ENCODE assay signal across 21 cellular contexts in the genomic region with DNA sequence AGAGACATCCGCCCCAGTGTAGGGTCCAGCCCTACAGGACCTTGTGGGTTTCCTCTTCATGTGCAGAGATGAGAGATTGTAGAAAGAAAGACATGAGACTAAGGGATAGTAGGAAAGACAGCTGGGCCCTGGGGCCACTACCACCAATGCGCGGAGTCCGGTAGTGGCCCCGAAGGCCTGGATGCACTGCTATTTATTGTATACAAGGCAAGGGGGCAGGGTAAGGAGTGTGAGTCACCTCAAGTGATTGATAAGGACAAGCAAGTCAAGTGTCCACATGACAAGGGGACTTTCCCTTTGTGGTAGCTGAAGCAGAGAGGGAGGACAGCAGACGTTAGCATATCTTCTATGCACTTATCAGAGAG. TPM values are rescaled to one million over a fixed set of nuclear protein-coding genes. Genes with fewer than 3 reads are reported as not detected.
DNase-seq lines count a peak whose midpoint lies in the region; ATAC-seq, FAIRE-seq and TF ChIP-seq lines count a peak whose summit lies in the region.
"Had no signal": no experiment of that assay in that cellular context is flagged by ENCODE, and none has a peak within 500 bp of the region (broad histone marks: within the 10 kb centered on the region; RNA-seq: fewer than 3 reads in every experiment).

No MANE protein-coding gene starts in this region.

- H3K9ac ChIP-seq in HepG2 (ENCODE audit: insufficient read depth, low read depth, low read length), result 0 out of 2 replicates have a peak overlapping the region, but pooled peaks have one; percentile 15
- H3K9ac ChIP-seq in GM23248, result no peak overlapping the region

- H4K20me1 ChIP-seq in HepG2 (ENCODE audit: insufficient read depth, low read length) (no peaks in the 10 kb centered on the region), GM23248 (ENCODE audit: insufficient read depth) (no peaks in the 10 kb centered on the region)

- WGBS in HepG2 (ENCODE audit: low lambda C conversion rate), result 52% methylated on average over 6 of the region's 6 CpGs
- WGBS in right lobe of liver (ENCODE audit: insufficient coverage, low coverage, low lambda C conversion rate, missing lambda C conversion rate), result 75% methylated on average over 1 of the region's 6 CpGs
- 70 to 81% methylated on average over 6 of the region's 6 CpGs for WGBS in GM23248 (ENCODE audit: low coverage in 1 of 2, low lambda C conversion rate in 2 of 2, missing lambda C conversion rate in 2 of 2), 2 experiments

- intact Hi-C loops in HepG2 (cut with micrococcal nuclease; ENCODE audit: unreplicated experiment), result loop anchor here (1.0 to 10.0 kb wide), 4 partner anchors 27 to 142 kb away; a partner anchor contains a TSS
- intact Hi-C loops in right lobe of liver (cut with DNase I), result loop anchor here in 1 of 2 donors (5.0 kb wide), 1 partner anchor 252 kb away; no protein-coding TSS in a partner anchor
- intact Hi-C loops in left lung (cut with DNase I), result loop anchor here in 1 of 2 donors (10.0 kb wide), 1 partner anchor 280 kb away; no protein-coding TSS in a partner anchor
- intact Hi-C loops in CD4-positive, alpha-beta T cell (cut with DNase I, micrococcal nuclease), result loop anchor here (5.0 to 10.0 kb wide), 4 partner anchors 280 to 452 kb away; a partner anchor contains a TSS

- H3K27me3 Mint-ChIP-seq in CD4-positive, alpha-beta T cell, result no peaks in the 10 kb centered on the region

- no peak for DNase-seq in HepG2 (ENCODE audit: low spot score)
- DNase-seq in right lobe of liver, result no peak
- no peak for DNase-seq in left lung
- no peak for DNase-seq in NCI-H524 treated with DMSO at 0.1 percent for 48 hours (lab: John Stamatoyannopoulos, UW)
- no peak for DNase-seq in CD4-positive, alpha-beta T cell
- DNase-seq in GM23248, result no peak
- DNase-seq in GM19240 (ENCODE audit: insufficient read length, low spot score), result no peak
- DNase-seq: activated CD4-positive, alpha-beta T cell treated with anti-CD3 and anti-CD28 coated beads, Interleukin-2, amount 50 U/mL, for 1 hour; GF-D8; HFFc6; immature natural killer cell had no signal

- BruUV-seq in HepG2 (replicated peaks; lab: Mats Ljungman, UMichigan), result no TSS peak

- H3K4me2 ChIP-seq in HepG2 (ENCODE audit: low read depth, low read length) (peak overlapping the region; percentile 46), GM23248 (ENCODE audit: unreplicated experiment) (no peak overlapping the region)

- TF ChIP-seq POLR2A in HepG2 (IDR thresholded peaks at IDR 0.05; ENCODE audit: insufficient read depth in 1 of 2, low read depth in 2 of 2, low read length in 2 of 2), result no peak
- TF ChIP-seq POLR2A in right lobe of liver (IDR thresholded peaks at IDR 0.05), result no peak

- TF ChIP-seq CTCF in HepG2 (CRISPR knock-in tag; IDR thresholded peaks at IDR 0.05), result no peak
- no peak for TF ChIP-seq CTCF in right lobe of liver (IDR thresholded peaks at IDR 0.05)
- no peak for TF ChIP-seq CTCF in VCaP (conservative IDR thresholded peaks at IDR 0.05)
- TF ChIP-seq CTCF in left lung (IDR thresholded peaks at IDR 0.05), result no peak
- no peak for TF ChIP-seq CTCF in CD4-positive, alpha-beta T cell (IDR thresholded peaks at IDR 0.05)

- TF ChIP-seq RAD21 in HepG2 (CRISPR knock-in tag; IDR thresholded peaks at IDR 0.05), result no peak

- H3F3A ChIP-seq in GM23248 (ENCODE audit: insufficient read depth), result no peaks in the 10 kb centered on the region

- CTCF ChIA-PET in HepG2 (lab: Yijun Ruan, JAX; ENCODE audit: low intra/inter-chr PET ratio, low total read pairs), result interaction anchor here (0.7 to 1.4 kb wide), 2 partner anchors 15 to 19 kb away, joined by 3 to 7 read pairs; no protein-coding TSS in a partner anchor
- CTCF ChIA-PET in CD4-positive, alpha-beta T cell (lab: Charles Lee), result no interaction called here

- no peaks in the 10 kb centered on the region for H3K36me3 Mint-ChIP-seq in CD4-positive, alpha-beta T cell (ENCODE audit: low read depth)
- H3K36me3 Mint-ChIP-seq: immature natural killer cell had no signal

- no peaks in the 10 kb centered on the region for H3K9me3 Mint-ChIP-seq in CD4-positive, alpha-beta T cell
- H3K9me3 Mint-ChIP-seq: HFFc6, immature natural killer cell had no signal

- H3K4me1 ChIP-seq in HepG2 (ENCODE audit: insufficient read depth, low read length), result peaks cover 83% of the 10 kb centered on the region
- H3K4me1 ChIP-seq in right lobe of liver, result peaks cover 0 to 35% (median 11%) of the 10 kb centered on the region in 4 donors
- peaks cover 0 to 10% of the 10 kb centered on the region in 2 donors for H3K4me1 ChIP-seq in left lung
- no peaks in the 10 kb centered on the region; the same call in 1 of the 2 replicates for H3K4me1 ChIP-seq in GM23248 (ENCODE audit: insufficient read depth)

- no peak overlapping the region for H3K4me3 ChIP-seq in HepG2 (replicated peaks in 1 of 3; ENCODE audit: insufficient read depth in 1 of 3, low read depth in 2 of 3, low read length in 3 of 3)
- no peak overlapping the region for H3K4me3 ChIP-seq in right lobe of liver
- no peak overlapping the region for H3K4me3 ChIP-seq in left lung
- H3K4me3 ChIP-seq in GM23248, result no peak overlapping the region
- H3K4me3 ChIP-seq: coronary artery had no signal

- H3K4me3 Mint-ChIP-seq in CD4-positive, alpha-beta T cell, result no peak overlapping the region
- H3K4me3 Mint-ChIP-seq: HFFc6, immature natural killer cell had no signal

- H3K9me3 ChIP-seq in HepG2 (ENCODE audit: low read length) (no peaks in the 10 kb centered on the region), right lobe of liver (no peaks in the 10 kb centered on the region), left lung (no peaks in the 10 kb centered on the region), GM23248 (ENCODE audit: low read depth) (no peaks in the 10 kb centered on the region)
- H3K9me3 ChIP-seq in CD4-positive, alpha-beta T cell (ENCODE audit: control insufficient read depth, low read length), result no peaks in the 10 kb centered on the region

- in situ Hi-C loops in HepG2 (cut with HindIII; ENCODE audit: extremely low pct_ligation_motif_present, low pct_unique_long_range_greater_than_20kb), result no loop called here
- in situ Hi-C loops in GM23248 (cut with MboI), result no loop called here

- H2AFZ ChIP-seq in HepG2 (ENCODE audit: low read length) (no peak overlapping the region), GM23248 (no peak overlapping the region)

- H3K79me2 ChIP-seq in HepG2 (ENCODE audit: insufficient read depth, low read length), result no peaks in the 10 kb centered on the region
- no peaks in the 10 kb centered on the region for H3K79me2 ChIP-seq in GM23248 (ENCODE audit: insufficient read depth)

- no peaks in the 10 kb centered on the region for H3K9me2 ChIP-seq in GM23248 (ENCODE audit: insufficient read depth)

- no peak for FAIRE-seq in HepG2 (lab: Jason Lieb, UNC)
- FAIRE-seq: astrocyte, D721Med, GM19239 had no signal

- TF ChIP-seq EP300 in HepG2 (IDR thresholded peaks at IDR 0.05; ENCODE audit: low read depth in 2 of 2, low read length in 2 of 2) (no peak), HepG2 (CRISPR knock-in tag; IDR thresholded peaks at IDR 0.05; ENCODE audit: borderline replicate concordance) (no peak)

- H3K27ac Mint-ChIP-seq in CD4-positive, alpha-beta T cell, result no peak overlapping the region
- H3K27ac Mint-ChIP-seq: HFFc6 had no signal

- H3K4me1 Mint-ChIP-seq in CD4-positive, alpha-beta T cell (ENCODE audit: low read depth), result peaks cover 11% of the 10 kb centered on the region

- POLR2A ChIA-PET in HepG2 (lab: Yijun Ruan, JAX), result interaction anchor here (1.6 kb wide), 1 partner anchor 14 kb away, joined by 8 read pairs; no protein-coding TSS in a partner anchor
- POLR2A ChIA-PET in CD4-positive, alpha-beta T cell (lab: Charles Lee), result no interaction called here

- H3K36me3 ChIP-seq in HepG2 (replicated peaks in 1 of 2; ENCODE audit: control insufficient read depth in 1 of 2, insufficient read depth in 2 of 2, low read length in 2 of 2) (no peaks in the 10 kb centered on the region), right lobe of liver (no peaks in the 10 kb centered on the region), left lung (no peaks in the 10 kb centered on the region), GM23248 (ENCODE audit: low read depth) (no peaks in the 10 kb centered on the region)

- H3K27ac ChIP-seq in HepG2 (ENCODE audit: extremely low read length, insufficient read depth, low read length), result peak overlapping the region; percentile 64
- H3K27ac ChIP-seq in right lobe of liver, result no peak overlapping the region
- H3K27ac ChIP-seq in VCaP, result peak overlapping the region; percentile 53
- no peak overlapping the region for H3K27ac ChIP-seq in left lung
- H3K27ac ChIP-seq in CD4-positive, alpha-beta T cell (ENCODE audit: low read depth, low read length), result no peak overlapping the region
- no peak overlapping the region for H3K27ac ChIP-seq in GM23248
- H3K27ac ChIP-seq: coronary artery had no signal

- H3K27me3 ChIP-seq in HepG2 (ENCODE audit: control insufficient read depth in 1 of 2, insufficient read depth in 2 of 2, low read length in 2 of 2), result no peaks in the 10 kb centered on the region
- H3K27me3 ChIP-seq in right lobe of liver, result no peaks in the 10 kb centered on the region
- H3K27me3 ChIP-seq in left lung, result no peaks in the 10 kb centered on the region
- no peaks in the 10 kb centered on the region for H3K27me3 ChIP-seq in CD4-positive, alpha-beta T cell (ENCODE audit: control insufficient read depth, insufficient read depth, low read length)
- no peaks in the 10 kb centered on the region for H3K27me3 ChIP-seq in GM23248 (replicated peaks; ENCODE audit: insufficient read depth)

- ATAC-seq in HepG2 (no peak), right lobe of liver (no peak), left lung (peak; percentile 20)
- no peak for ATAC-seq in CD4-positive, alpha-beta T cell (ENCODE audit: poor library complexity)

RNA-seq across cellular contexts. Expression of a gene that starts 6.2 kb away (rescaled TPM):
- total RNA-seq in HepG2 (2016; rRNA removed; fragmentation: Illumina TruSeq; extraction: Trizol), result 81.0 and 84.7 TPM in 2 replicates
- total RNA-seq in HepG2 (2016; cell fraction: cytosol; rRNA removed; fragmentation: Illumina TruSeq; extraction: Trizol; ENCODE audit: low read depth), result 70.4 and 100.0 TPM in 2 replicates
- 80.8 and 84.7 TPM in 2 replicates for total RNA-seq in HepG2 (2016; cell fraction: insoluble cytoplasmic fraction; rRNA removed; fragmentation: Illumina TruSeq; extraction: Trizol)
- total RNA-seq in HepG2 (2016; cell fraction: membrane; rRNA removed; fragmentation: Illumina TruSeq; extraction: Trizol), result 80.1 and 91.8 TPM in 2 replicates
- 33.1 and 42.9 TPM in 2 replicates for total RNA-seq in HepG2 (2016; cell fraction: nucleus; rRNA removed; fragmentation: Illumina TruSeq; extraction: Trizol)
- polyA plus RNA-seq in HepG2 (2011; rRNA removed), result 199 and 202 TPM in 2 replicates
- polyA plus RNA-seq in HepG2 (2011; cell fraction: cytosol; rRNA removed), result 251 and 366 TPM in 2 replicates
- polyA plus RNA-seq in HepG2 (2011; cell fraction: nucleus; rRNA removed), result 166 and 175 TPM in 2 replicates
- polyA plus RNA-seq in HepG2 (2012), result 67.3 and 131 TPM in 2 replicates
- polyA plus RNA-seq in HepG2 (2016; cell fraction: cytosol; fragmentation: Illumina TruSeq; extraction: Trizol; ENCODE audit: low read depth), result 77.4 and 109 TPM in 2 replicates
- 78.7 and 86.2 TPM in 2 replicates for polyA plus RNA-seq in HepG2 (2016; cell fraction: insoluble cytoplasmic fraction; fragmentation: Illumina TruSeq; extraction: Trizol; ENCODE audit: low read depth)
- polyA plus RNA-seq in HepG2 (2016; cell fraction: membrane; fragmentation: Illumina TruSeq; extraction: Trizol; ENCODE audit: low read depth), result 77.7 and 87.6 TPM in 2 replicates
- 59.2 and 68.0 TPM in 2 replicates for polyA plus RNA-seq in HepG2 (2016; cell fraction: nucleus; fragmentation: Illumina TruSeq; extraction: Trizol; ENCODE audit: insufficient read depth, low read depth)
- 52.1 and 111 TPM in 2 replicates for polyA minus RNA-seq in HepG2 (2011; rRNA and poly(A)+ RNA removed; ENCODE audit: low replicate concordance)
- polyA minus RNA-seq in HepG2 (2011; cell fraction: cytosol; rRNA and poly(A)+ RNA removed), result 30.4 and 35.6 TPM in 2 replicates
- 38.6 and 51.1 TPM in 2 replicates for polyA minus RNA-seq in HepG2 (2011; cell fraction: nucleus; rRNA and poly(A)+ RNA removed)
- total RNA-seq in right lobe of liver, result 100 to 1,000 TPM in 1 of 6 experiments, 10 to 100 TPM in 5; 46.5 to 105 (median 56.7) TPM
- 10 to 100 TPM; 74.3 to 76.6 TPM for total RNA-seq in left lung
- total RNA-seq in CD4-positive, alpha-beta T cell, result 10 to 100 TPM; 14.6 to 17.1 TPM
- 51.3 and 51.7 TPM in 2 replicates for total RNA-seq in GM23248 (2014; rRNA removed; shearing (Covaris generic))
- polyA plus RNA-seq in GM23248 (2016; fragmentation: Nextera tagmentation; extraction: Ambion mirVana), result 59.4 and 61.8 TPM in 2 replicates

RNA-seq across cellular contexts. Expression of a gene that starts 11.2 kb away (rescaled TPM):
- 3.0 and 5.0 TPM in 2 replicates for total RNA-seq in HepG2 (2016; rRNA removed; fragmentation: Illumina TruSeq; extraction: Trizol)
- 7.7 and 12.2 TPM in 2 replicates for total RNA-seq in HepG2 (2016; cell fraction: cytosol; rRNA removed; fragmentation: Illumina TruSeq; extraction: Trizol; ENCODE audit: low read depth)
- total RNA-seq in HepG2 (2016; cell fraction: insoluble cytoplasmic fraction; rRNA removed; fragmentation: Illumina TruSeq; extraction: Trizol), result 2.7 and 3.9 TPM in 2 replicates
- 8.1 and 14.4 TPM in 2 replicates for total RNA-seq in HepG2 (2016; cell fraction: membrane; rRNA removed; fragmentation: Illumina TruSeq; extraction: Trizol)
- 1.6 and 3.7 TPM in 2 replicates for total RNA-seq in HepG2 (2016; cell fraction: nucleus; rRNA removed; fragmentation: Illumina TruSeq; extraction: Trizol)
- 66.4 and 91.2 TPM in 2 replicates for polyA plus RNA-seq in HepG2 (2011; rRNA removed)
- 27.0 and 41.7 TPM in 2 replicates for polyA plus RNA-seq in HepG2 (2011; cell fraction: cytosol; rRNA removed)
- polyA plus RNA-seq in HepG2 (2011; cell fraction: nucleus; rRNA removed), result 838 and 949 TPM in 2 replicates
- polyA plus RNA-seq in HepG2 (2012), result 36.4 and 41.6 TPM in 2 replicates
- 10.3 and 12.4 TPM in 2 replicates for polyA plus RNA-seq in HepG2 (2016; cell fraction: cytosol; fragmentation: Illumina TruSeq; extraction: Trizol; ENCODE audit: low read depth)
- 4.0 and 6.0 TPM in 2 replicates for polyA plus RNA-seq in HepG2 (2016; cell fraction: insoluble cytoplasmic fraction; fragmentation: Illumina TruSeq; extraction: Trizol; ENCODE audit: low read depth)
- 10.0 and 11.0 TPM in 2 replicates for polyA plus RNA-seq in HepG2 (2016; cell fraction: membrane; fragmentation: Illumina TruSeq; extraction: Trizol; ENCODE audit: low read depth)
- polyA plus RNA-seq in HepG2 (2016; cell fraction: nucleus; fragmentation: Illumina TruSeq; extraction: Trizol; ENCODE audit: insufficient read depth, low read depth), result 5.5 and 8.4 TPM in 2 replicates
- 0.12 and 15.7 TPM in 2 replicates for polyA minus RNA-seq in HepG2 (2011; rRNA and poly(A)+ RNA removed; ENCODE audit: low replicate concordance)
- polyA minus RNA-seq in HepG2 (2011; cell fraction: cytosol; rRNA and poly(A)+ RNA removed), result 5.2 and 6.7 TPM in 2 replicates
- polyA minus RNA-seq in HepG2 (2011; cell fraction: nucleus; rRNA and poly(A)+ RNA removed), result 70.7 and 83.0 TPM in 2 replicates
- 1 to 10 TPM in 2 of 6 experiments, under 1 TPM in 3, not detected in 1; 0.43 to 1.2 (median 0.74) TPM for total RNA-seq in right lobe of liver
- total RNA-seq in left lung, result under 1 TPM in 1 of 2 donors, not detected in 1; 0.44 TPM
- total RNA-seq in CD4-positive, alpha-beta T cell, result 1 to 10 TPM; 3.0 to 4.6 TPM
- total RNA-seq in GM23248 (2014; rRNA removed; shearing (Covaris generic)), result 0.76 TPM in 1 of 2 replicates, not detected in the other
- 0.39 and 1.5 TPM in 2 replicates for polyA plus RNA-seq in GM23248 (2016; fragmentation: Nextera tagmentation; extraction: Ambion mirVana)

RNA-seq across cellular contexts. Expression of a gene that starts 20.7 kb away (rescaled TPM):
- total RNA-seq in HepG2 (2016; rRNA removed; fragmentation: Illumina TruSeq; extraction: Trizol), result 0.29 and 1.3 TPM in 2 replicates
- 1.3 and 1.9 TPM in 2 replicates for total RNA-seq in HepG2 (2016; cell fraction: cytosol; rRNA removed; fragmentation: Illumina TruSeq; extraction: Trizol; ENCODE audit: low read depth)
- 0.55 and 1.00 TPM in 2 replicates for total RNA-seq in HepG2 (2016; cell fraction: insoluble cytoplasmic fraction; rRNA removed; fragmentation: Illumina TruSeq; extraction: Trizol)
- total RNA-seq in HepG2 (2016; cell fraction: membrane; rRNA removed; fragmentation: Illumina TruSeq; extraction: Trizol), result 0.96 and 1.5 TPM in 2 replicates
- 0.41 and 0.99 TPM in 2 replicates for total RNA-seq in HepG2 (2016; cell fraction: nucleus; rRNA removed; fragmentation: Illumina TruSeq; extraction: Trizol)
- 32.9 and 53.7 TPM in 2 replicates for polyA plus RNA-seq in HepG2 (2011; rRNA removed)
- 35.0 and 114 TPM in 2 replicates for polyA plus RNA-seq in HepG2 (2011; cell fraction: cytosol; rRNA removed)
- 18.7 and 43.2 TPM in 2 replicates for polyA plus RNA-seq in HepG2 (2011; cell fraction: nucleus; rRNA removed)
- polyA plus RNA-seq in HepG2 (2012), result 13.7 and 27.0 TPM in 2 replicates
- polyA plus RNA-seq in HepG2 (2016; cell fraction: cytosol; fragmentation: Illumina TruSeq; extraction: Trizol; ENCODE audit: low read depth), result 1.2 and 1.3 TPM in 2 replicates
- polyA plus RNA-seq in HepG2 (2016; cell fraction: insoluble cytoplasmic fraction; fragmentation: Illumina TruSeq; extraction: Trizol; ENCODE audit: low read depth), result 0.36 and 0.57 TPM in 2 replicates
- 0.84 and 0.88 TPM in 2 replicates for polyA plus RNA-seq in HepG2 (2016; cell fraction: membrane; fragmentation: Illumina TruSeq; extraction: Trizol; ENCODE audit: low read depth)
- polyA plus RNA-seq in HepG2 (2016; cell fraction: nucleus; fragmentation: Illumina TruSeq; extraction: Trizol; ENCODE audit: insufficient read depth, low read depth), result 0.93 and 1.4 TPM in 2 replicates
- 28.1 TPM in 1 of 2 replicates, not detected in the other for polyA minus RNA-seq in HepG2 (2011; rRNA and poly(A)+ RNA removed; ENCODE audit: low replicate concordance)
- polyA minus RNA-seq in HepG2 (2011; cell fraction: cytosol; rRNA and poly(A)+ RNA removed), result 3.6 and 11.7 TPM in 2 replicates
- 2.1 and 3.2 TPM in 2 replicates for polyA minus RNA-seq in HepG2 (2011; cell fraction: nucleus; rRNA and poly(A)+ RNA removed)
- total RNA-seq in right lobe of liver, result not detected
- not detected for total RNA-seq in left lung
- total RNA-seq in CD4-positive, alpha-beta T cell, result not detected
- total RNA-seq in GM23248 (2014; rRNA removed; shearing (Covaris generic)), result not detected in 2 replicates
- not detected in 2 replicates for polyA plus RNA-seq in GM23248 (2016; fragmentation: Nextera tagmentation; extraction: Ambion mirVana)
- total RNA-seq: astrocyte; HFFc6; mononuclear cell; osteocyte; T-helper 2 cell treated with Interferon-gamma antibody and Interleukin-4, amounts not matched to agents 100 ng/mL and 5 ng/mL, for 36 hours; urinary bladder had no signal
- polyA plus RNA-seq: AG04450, immature natural killer cell, urinary bladder had no signal

RNA-seq across cellular contexts. Expression of a gene that starts 22.8 kb away (rescaled TPM):
- total RNA-seq in HepG2 (2016; rRNA removed; fragmentation: Illumina TruSeq; extraction: Trizol), result 66.4 and 81.5 TPM in 2 replicates
- total RNA-seq in HepG2 (2016; cell fraction: cytosol; rRNA removed; fragmentation: Illumina TruSeq; extraction: Trizol; ENCODE audit: low read depth), result 37.0 and 38.7 TPM in 2 replicates
- total RNA-seq in HepG2 (2016; cell fraction: insoluble cytoplasmic fraction; rRNA removed; fragmentation: Illumina TruSeq; extraction: Trizol), result 54.7 and 84.6 TPM in 2 replicates
- 88.7 and 91.1 TPM in 2 replicates for total RNA-seq in HepG2 (2016; cell fraction: membrane; rRNA removed; fragmentation: Illumina TruSeq; extraction: Trizol)
- 50.3 and 58.9 TPM in 2 replicates for total RNA-seq in HepG2 (2016; cell fraction: nucleus; rRNA removed; fragmentation: Illumina TruSeq; extraction: Trizol)
- 125 and 139 TPM in 2 replicates for polyA plus RNA-seq in HepG2 (2011; rRNA removed)
- polyA plus RNA-seq in HepG2 (2011; cell fraction: cytosol; rRNA removed), result 72.4 and 105 TPM in 2 replicates
- 222 and 282 TPM in 2 replicates for polyA plus RNA-seq in HepG2 (2011; cell fraction: nucleus; rRNA removed)
- 114 and 126 TPM in 2 replicates for polyA plus RNA-seq in HepG2 (2012)
- polyA plus RNA-seq in HepG2 (2016; cell fraction: cytosol; fragmentation: Illumina TruSeq; extraction: Trizol; ENCODE audit: low read depth), result 45.2 and 45.6 TPM in 2 replicates
- polyA plus RNA-seq in HepG2 (2016; cell fraction: insoluble cytoplasmic fraction; fragmentation: Illumina TruSeq; extraction: Trizol; ENCODE audit: low read depth), result 68.3 and 84.3 TPM in 2 replicates
- 80.1 and 85.2 TPM in 2 replicates for polyA plus RNA-seq in HepG2 (2016; cell fraction: membrane; fragmentation: Illumina TruSeq; extraction: Trizol; ENCODE audit: low read depth)
- polyA plus RNA-seq in HepG2 (2016; cell fraction: nucleus; fragmentation: Illumina TruSeq; extraction: Trizol; ENCODE audit: insufficient read depth, low read depth), result 135 and 137 TPM in 2 replicates
- polyA minus RNA-seq in HepG2 (2011; rRNA and poly(A)+ RNA removed; ENCODE audit: low replicate concordance), result 117 and 139 TPM in 2 replicates
- 60.1 and 64.7 TPM in 2 replicates for polyA minus RNA-seq in HepG2 (2011; cell fraction: cytosol; rRNA and poly(A)+ RNA removed)
- 67.3 and 68.4 TPM in 2 replicates for polyA minus RNA-seq in HepG2 (2011; cell fraction: nucleus; rRNA and poly(A)+ RNA removed)
- 10 to 100 TPM in 4 of 6 experiments, 1 to 10 TPM in 2; 8.0 to 14.8 (median 12.4) TPM for total RNA-seq in right lobe of liver
- total RNA-seq in left lung, result 10 to 100 TPM; 75.9 to 80.8 TPM
- total RNA-seq in CD4-positive, alpha-beta T cell, result 10 to 100 TPM; 46.4 to 48.5 TPM
- 74.4 and 81.1 TPM in 2 replicates for total RNA-seq in GM23248 (2014; rRNA removed; shearing (Covaris generic))
- polyA plus RNA-seq in GM23248 (2016; fragmentation: Nextera tagmentation; extraction: Ambion mirVana), result 21.6 and 22.0 TPM in 2 replicates

RNA-seq across cellular contexts. Expression of a gene that starts 26.9 kb away (rescaled TPM):
- total RNA-seq in HepG2 (2016; rRNA removed; fragmentation: Illumina TruSeq; extraction: Trizol) (not detected in 2 replicates), right lobe of liver (not detected), left lung (not detected)
- total RNA-seq in HepG2 (2016; cell fraction: cytosol; rRNA removed; fragmentation: Illumina TruSeq; extraction: Trizol; ENCODE audit: low read depth), result not detected in 2 replicates
- total RNA-seq in HepG2 (2016; cell fraction: insoluble cytoplasmic fraction; rRNA removed; fragmentation: Illumina TruSeq; extraction: Trizol), result not detected in 2 replicates
- not detected in 2 replicates for total RNA-seq in HepG2 (2016; cell fraction: membrane; rRNA removed; fragmentation: Illumina TruSeq; extraction: Trizol)
- not detected in 2 replicates for total RNA-seq in HepG2 (2016; cell fraction: nucleus; rRNA removed; fragmentation: Illumina TruSeq; extraction: Trizol)
- polyA plus RNA-seq in HepG2 (2011; rRNA removed) (0.15 TPM in 1 of 2 replicates, not detected in the other), GM23248 (2016; fragmentation: Nextera tagmentation; extraction: Ambion mirVana) (not detected in 2 replicates)
- 0.01 TPM in 1 of 2 replicates, not detected in the other for polyA plus RNA-seq in HepG2 (2011; cell fraction: cytosol; rRNA removed)
- 0.64 and 1.8 TPM in 2 replicates for polyA plus RNA-seq in HepG2 (2011; cell fraction: nucleus; rRNA removed)
- polyA plus RNA-seq in HepG2 (2012), result not detected in 2 replicates
- polyA plus RNA-seq in HepG2 (2016; cell fraction: cytosol; fragmentation: Illumina TruSeq; extraction: Trizol; ENCODE audit: low read depth), result not detected in 2 replicates
- not detected in 2 replicates for polyA plus RNA-seq in HepG2 (2016; cell fraction: insoluble cytoplasmic fraction; fragmentation: Illumina TruSeq; extraction: Trizol; ENCODE audit: low read depth)
- not detected in 2 replicates for polyA plus RNA-seq in HepG2 (2016; cell fraction: membrane; fragmentation: Illumina TruSeq; extraction: Trizol; ENCODE audit: low read depth)
- not detected in 2 replicates for polyA plus RNA-seq in HepG2 (2016; cell fraction: nucleus; fragmentation: Illumina TruSeq; extraction: Trizol; ENCODE audit: insufficient read depth, low read depth)
- polyA minus RNA-seq in HepG2 (2011; rRNA and poly(A)+ RNA removed; ENCODE audit: low replicate concordance), result not detected in 2 replicates
- polyA minus RNA-seq in HepG2 (2011; cell fraction: cytosol; rRNA and poly(A)+ RNA removed), result not detected in 2 replicates
- not detected in 2 replicates for polyA minus RNA-seq in HepG2 (2011; cell fraction: nucleus; rRNA and poly(A)+ RNA removed)
- total RNA-seq in CD4-positive, alpha-beta T cell, result not detected
- not detected in 2 replicates for total RNA-seq in GM23248 (2014; rRNA removed; shearing (Covaris generic))
- total RNA-seq: astrocyte; HFFc6; mononuclear cell; osteocyte; T-helper 2 cell treated with Interferon-gamma antibody and Interleukin-4, amounts not matched to agents 100 ng/mL and 5 ng/mL, for 36 hours; urinary bladder had no signal
- polyA plus RNA-seq: AG04450, urinary bladder had no signal

Comparison
In these comparisons a context has a peak if more than half of its experiments do, and no peak if none do; other contexts are left out.
1. H3K27ac ChIP-seq: peak in HepG2 (single experiment) and VCaP (single experiment); none in right lobe of liver (0 of 3), left lung (0 of 2), CD4-positive, alpha-beta T cell (single experiment) and GM23248 (single experiment).